Comparison of ENCODE assay signal across 26 cellular contexts in genomic region chr22:48310740-48311139, GRCh38.
"Had no signal": no experiment of that assay in that cellular context is flagged by ENCODE, and none has a peak within 500 bp of the region (broad histone marks: within the 10 kb centered on the region; RNA-seq: fewer than 3 reads in every experiment).

No MANE protein-coding gene starts in this region.

- DNase-seq: activated B cell treated with CpG ODN at 0.5 μM for 24 hours; activated CD4-positive, alpha-beta T cell treated with anti-CD3 and anti-CD28 coated beads for 48 hours; activated CD4-positive, alpha-beta T cell treated with anti-CD3 and anti-CD28 coated beads, Interleukin-2, amount 50 U/mL, for 1 hour; activated CD4-positive, alpha-beta T cell treated with anti-CD3 and anti-CD28 coated beads, Interleukin-2, amount 50 U/mL, for 48 hours; activated CD8-positive, alpha-beta memory T cell treated with anti-CD3 and anti-CD28 coated beads for 24 hours; activated CD8-positive, alpha-beta T cell treated with anti-CD3 and anti-CD28 coated beads for 36 hours; activated effector memory CD4-positive, alpha-beta T cell treated with Interleukin-2 at 50 U/mL for 16 hours; activated gamma-delta T cell treated with Interleukin-2 at 50 U/mL for 16 hours; activated naive CD4-positive, alpha-beta T cell treated with anti-CD3 and anti-CD28 coated beads, Interleukin-2, amount 50 U/mL, for 16 hours; activated naive CD4-positive, alpha-beta T cell treated with Interleukin-2 at 50 U/mL for 16 hours; activated T-cell treated with anti-CD3 and anti-CD28 coated beads, Interleukin-2, amount 50 U/mL, for 4 hours; amniotic stem cell; anterior cingulate cortex; body of pancreas; caudate nucleus; effector memory CD4-positive, alpha-beta T cell; endodermal cell; foreskin fibroblast; head of caudate nucleus; T-helper 2 cell had no signal

- H3K27ac ChIP-seq: body of pancreas, dorsolateral prefrontal cortex had no signal

- ATAC-seq: activated CD4-positive, CD25-positive, alpha-beta regulatory T cell treated with anti-CD3 and anti-CD28 coated beads, Interleukin-2, amount 50 U/mL, for 24 hours; activated CD8-positive, alpha-beta T cell treated with anti-CD3 and anti-CD28 coated beads for 36 hours; activated T-cell treated with anti-CD3 and anti-CD28 coated beads, Interleukin-2, amount 50 U/mL, for 4 hours; activated T-helper 17 cell treated with anti-CD3 and anti-CD28 coated beads, Interleukin-2, amount 50 U/mL, for 72 hours; body of pancreas; esophagus mucosa had no signal

- H3K27me3 ChIP-seq: body of pancreas had no signal

- FAIRE-seq: colon, frontal cortex had no signal

- H3K4me1 ChIP-seq: body of pancreas had no signal

- H3K9me3 ChIP-seq: body of pancreas had no signal

- H3K4me3 ChIP-seq: body of pancreas, dorsolateral prefrontal cortex had no signal
